9 cellular contexts compared by ENCODE assay signal in the genomic region with DNA sequence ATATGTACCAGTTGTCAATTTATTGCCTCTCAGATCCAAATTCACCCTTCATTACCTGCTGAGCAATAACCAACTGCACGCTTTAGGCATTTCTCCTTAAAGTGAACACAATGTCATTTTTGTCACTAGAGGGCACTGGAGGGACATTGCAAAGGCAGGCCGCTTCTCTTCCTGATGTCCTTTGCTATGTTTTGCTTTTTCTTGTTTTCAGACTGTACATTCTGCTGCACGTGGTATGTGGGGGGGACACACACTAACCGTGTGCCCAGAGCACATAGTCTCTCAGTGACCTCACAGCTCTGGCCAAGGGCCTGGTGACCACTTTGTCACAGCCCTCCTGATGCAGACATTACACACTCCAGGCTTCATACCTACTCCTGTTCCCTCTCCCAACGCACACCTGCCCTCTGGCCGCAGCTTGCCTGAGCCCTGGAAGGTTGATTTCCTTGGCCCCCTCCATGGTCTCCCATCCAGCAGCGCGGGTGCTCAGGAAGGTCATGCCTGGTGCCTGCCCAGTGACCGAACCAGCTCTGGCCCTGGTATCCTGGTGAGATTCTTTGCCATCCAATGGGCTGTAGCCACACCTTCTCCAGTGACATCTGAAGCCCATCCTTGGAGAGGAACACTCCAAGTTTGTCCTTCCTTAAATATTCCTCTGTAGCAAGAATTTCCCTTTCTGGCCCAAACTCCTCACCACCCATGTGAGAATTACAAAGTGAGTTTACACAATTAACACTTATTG. TPM values are rescaled to one million over a fixed set of nuclear protein-coding genes. Genes with fewer than 3 reads are reported as not detected.
A peak's percentile ranks its signal among the peaks of the same experiment; 100 is the strongest.
DNase-seq lines count a peak whose midpoint lies in the region; ATAC-seq and TF ChIP-seq lines count a peak whose summit lies in the region.
"Had no signal": no experiment of that assay in that cellular context is flagged by ENCODE, and none has a peak within 500 bp of the region (broad histone marks: within the 10 kb centered on the region; RNA-seq: fewer than 3 reads in every experiment).

No MANE protein-coding gene starts in this region.

- no peaks in the 10 kb centered on the region for H3K4me1 Mint-ChIP-seq in WTC11

- CTCF ChIA-PET in WTC11 (lab: Charles Lee), result interaction anchor here (1.0 to 3.6 kb wide), 6 partner anchors 16 to 276 kb away, joined by 3 to 22 read pairs (median 3); no protein-coding TSS in a partner anchor

- H3K27me3 Mint-ChIP-seq in WTC11 (ENCODE audit: low read depth), result peaks cover 9% of the 10 kb centered on the region

- H3K4me3 ChIP-seq in kidney epithelial cell (ENCODE audit: low read depth, low read length), result no peak overlapping the region
- H3K4me3 ChIP-seq: pancreas had no signal

- DNase-seq in DMS 273 (lab: John Stamatoyannopoulos, UW; ENCODE audit: unreplicated experiment) (peak; percentile 77), DMS 273 treated with DMSO at 0.1 percent for 48 hours (lab: John Stamatoyannopoulos, UW) (no peak), NCI-H146 (lab: John Stamatoyannopoulos, UW) (peak; percentile 69), WTC11 (ENCODE audit: low spot score) (peak; percentile 23), kidney epithelial cell (ENCODE audit: low read depth) (no peak)
- DNase-seq in NK-92 treated with Interleukin-12 subunit alpha and Interleukin-12 subunit beta, amount 100 ng/mL, for 24 hours (lab: John Stamatoyannopoulos, UW), result no peak
- DNase-seq: pancreas had no signal

- ATAC-seq in WTC11, result peak; percentile 78
- no peak for ATAC-seq in GM18858 (IDR thresholded peaks at IDR 0.05; ENCODE audit: unreplicated experiment)
- no peak for ATAC-seq in GM19397 (IDR thresholded peaks at IDR 0.05; ENCODE audit: unreplicated experiment)

- H3K9me3 Mint-ChIP-seq in WTC11, result peaks cover 29% of the 10 kb centered on the region

- POLR2A ChIA-PET in WTC11 (lab: Charles Lee), result no interaction called here

- TF ChIP-seq CTCF in WTC11 (IDR thresholded peaks at IDR 0.05) (peak; percentile 35; the same call in 1 of the 2 replicates), kidney epithelial cell (IDR thresholded peaks at IDR 0.05; ENCODE audit: insufficient read depth, low read length, poor library complexity, severe bottlenecking) (peak; percentile 53)

- H3K4me3 Mint-ChIP-seq in WTC11, result no peak overlapping the region

- H3K27ac Mint-ChIP-seq in WTC11, result peak overlapping the region; percentile 54; the same call in 1 of the 2 replicates

- no peaks in the 10 kb centered on the region for H3K36me3 ChIP-seq in kidney epithelial cell (ENCODE audit: control insufficient read depth, insufficient read depth, low read length)
- H3K36me3 ChIP-seq: pancreas had no signal

- H3K36me3 Mint-ChIP-seq in WTC11, result no peaks in the 10 kb centered on the region

- no peaks in the 10 kb centered on the region for H3K27me3 ChIP-seq in kidney epithelial cell (ENCODE audit: control insufficient read depth, insufficient read depth, low read length)

TF ChIP-seq in WTC11, 78 proteins besides CTCF, POLR2A, EP300 and RAD21:
- peak; percentile 91; the same call in 1 of the 2 replicates for TF ChIP-seq TEAD1 (CRISPR knock-in tag; IDR thresholded peaks at IDR 0.05)
- TF ChIP-seq, protein P1, sequence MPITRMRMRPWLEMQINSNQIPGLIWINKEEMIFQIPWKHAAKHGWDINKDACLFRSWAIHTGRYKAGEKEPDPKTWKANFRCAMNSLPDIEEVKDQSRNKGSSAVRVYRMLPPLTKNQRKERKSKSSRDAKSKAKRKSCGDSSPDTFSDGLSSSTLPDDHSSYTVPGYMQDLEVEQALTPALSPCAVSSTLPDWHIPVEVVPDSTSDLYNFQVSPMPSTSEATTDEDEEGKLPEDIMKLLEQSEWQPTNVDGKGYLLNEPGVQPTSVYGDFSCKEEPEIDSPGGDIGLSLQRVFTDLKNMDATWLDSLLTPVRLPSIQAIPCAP (CRISPR knock-in tag; IDR thresholded peaks at IDR 0.05), result no peak
- no peak for TF ChIP-seq ZNF263 (CRISPR knock-in tag; IDR thresholded peaks at IDR 0.05; ENCODE audit: low read depth)

RNA-seq across cellular contexts. Expression of a gene that starts 39.9 kb away (rescaled TPM):
- total RNA-seq in WTC11 (2021), result 0.44 to 0.60 TPM (median 0.50 TPM) in 3 replicates
- total RNA-seq in kidney epithelial cell, result not detected in 2 replicates
- total RNA-seq: pancreas had no signal

Comparison
In these comparisons a context has a peak if more than half of its experiments do, and no peak if none do; other contexts are left out.
1. DNase-seq: peak in DMS 273 (single experiment), NCI-H146 (single experiment) and WTC11 (single experiment); none in DMS 273 treated with DMSO at 0.1 percent for 48 hours (single experiment), kidney epithelial cell (single experiment) and NK-92 treated with Interleukin-12 subunit alpha and Interleukin-12 subunit beta, amount 100 ng/mL, for 24 hours (single experiment).